12 cellular contexts compared by ENCODE assay signal in the genomic region with DNA sequence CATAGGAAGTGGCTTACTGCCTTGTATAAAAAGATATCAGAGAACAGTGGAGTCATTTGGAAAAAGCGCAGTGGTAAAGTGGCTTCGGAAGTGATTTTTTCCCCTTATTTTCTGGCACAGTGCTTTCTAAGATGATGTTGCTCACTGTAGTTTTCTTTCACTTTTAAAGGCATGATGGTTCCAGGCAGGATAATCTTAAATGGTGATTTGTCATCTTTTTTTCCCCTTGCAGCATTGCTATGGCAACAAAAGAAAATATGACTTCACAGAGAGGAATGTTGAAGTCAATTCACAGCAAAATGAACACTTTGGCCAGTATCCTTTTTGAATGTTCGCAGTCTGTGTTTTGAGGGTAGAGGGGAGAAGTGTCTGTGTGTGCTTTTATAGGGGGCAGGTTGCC. TPM values are rescaled to one million over a fixed set of nuclear protein-coding genes. Genes with fewer than 3 reads are reported as not detected.
A peak's percentile ranks its signal among the peaks of the same experiment; 100 is the strongest.
DNase-seq lines count a peak whose midpoint lies in the region; ATAC-seq, FAIRE-seq and TF ChIP-seq lines count a peak whose summit lies in the region.
"Had no signal": no experiment of that assay in that cellular context is flagged by ENCODE, and none has a peak within 500 bp of the region (broad histone marks: within the 10 kb centered on the region; RNA-seq: fewer than 3 reads in every experiment).

No MANE protein-coding gene starts in this region.

- H3K4me3 ChIP-seq in A549: no peak overlapping the region
- no peak overlapping the region for H3K4me3 ChIP-seq in muscle layer of duodenum (ENCODE audit: low read depth in 1 of 2, low read length in 2 of 2)

- peaks cover 15% of the 10 kb centered on the region for H3K4me1 ChIP-seq in A549
- H3K4me1 ChIP-seq in muscle layer of duodenum (ENCODE audit: control insufficient read depth in 1 of 2, insufficient read depth in 2 of 2, low read length in 2 of 2): peaks cover 0 to 9% of the 10 kb centered on the region in 2 donors

- CTCF ChIA-PET in A549 (lab: Yijun Ruan, JAX): interaction anchor here (1.1 to 1.7 kb wide), 7 partner anchors 9 to 415 kb away, joined by 3 to 4 read pairs (median 3); no protein-coding TSS in a partner anchor

- peaks cover 23 to 27% of the 10 kb centered on the region in 2 donors for H3K36me3 ChIP-seq in muscle layer of duodenum (ENCODE audit: control insufficient read depth in 1 of 2, insufficient read depth in 2 of 2, low read length in 2 of 2)

- FAIRE-seq in A549 (lab: Jason Lieb, UNC): no peak

- H3K27ac ChIP-seq in A549 (no peak overlapping the region), muscle layer of duodenum (ENCODE audit: low read length) (peak overlapping the region; percentile 55)

- no peak for TF ChIP-seq CTCF in A549 (IDR thresholded peaks at IDR 0.05)

- ATAC-seq in A549: peak; percentile 43 to 60; a peak in 3 of 6 replicates

- TF ChIP-seq EP300 in A549 (IDR thresholded peaks at IDR 0.05): no peak

- peak in 1 of 2 experiments; percentile 35 for DNase-seq in A549 (ENCODE audit: low read depth in 1 of 2, low spot score in 1 of 2)
- DNase-seq in HS-5 (ENCODE audit: low read depth): peak; percentile 75
- peak; percentile 95 for DNase-seq in dedifferentiated amniotic fluid mesenchymal stem cell (ENCODE audit: extremely low spot score)
- DNase-seq in HuH-7 (ENCODE audit: low spot score): no peak
- DNase-seq in Ammon's horn (ENCODE audit: low spot score): no peak
- DNase-seq in HuH-7.5 (ENCODE audit: low spot score): no peak
- DNase-seq in NCI-H2029 (lab: John Stamatoyannopoulos, UW): no peak
- DNase-seq: activated naive CD4-positive, alpha-beta T cell treated with anti-CD3 and anti-CD28 coated beads, Interleukin-2, amount 10 ng/mL, durations not matched to agents 7 days and 5 days; DMS 273 treated with DMSO at 0.1 percent for 48 hours; NCI-H187; stimulated activated CD4-positive, alpha-beta T cell treated with anti-CD3 and anti-CD28 coated beads, Interleukin-2, amount 100 ng/mL, for 48 hours had no signal

- TF ChIP-seq RAD21 in A549 (conservative IDR thresholded peaks at IDR 0.05 in 1 of 2, IDR thresholded peaks at IDR 0.05 in 1 of 2): no peak

- no peak for TF ChIP-seq POLR2A in A549 (IDR thresholded peaks at IDR 0.05; ENCODE audit: low read length)

- no peaks in the 10 kb centered on the region for H3K27me3 ChIP-seq in muscle layer of duodenum (ENCODE audit: low read depth, low read length)

- POLR2A ChIA-PET in A549 (lab: Yijun Ruan, JAX): no interaction called here

- H3K4me2 ChIP-seq in A549: 0 out of 3 replicates have a peak overlapping the region, but pooled peaks have one; percentile 7

- no peaks in the 10 kb centered on the region for H3K9me3 ChIP-seq in A549
- no peaks in the 10 kb centered on the region for H3K9me3 ChIP-seq in muscle layer of duodenum (ENCODE audit: control insufficient read depth in 1 of 2, low read length in 2 of 2)

- WGBS in A549 (ENCODE audit: missing lambda C conversion rate): 96% methylated on average over 3 of the region's 3 CpGs

TF ChIP-seq in A549, 52 proteins besides CTCF, POLR2A, EP300 and RAD21:
- no peak for TF ChIP-seq ZSCAN20 (CRISPR knock-in tag; IDR thresholded peaks at IDR 0.05)
- TF ChIP-seq RCOR1 (IDR thresholded peaks at IDR 0.05; ENCODE audit: low read depth, low read length): no peak
- TF ChIP-seq FOSL2 (IDR thresholded peaks at IDR 0.05): no peak
- no peak for TF ChIP-seq FOSL2 (CRISPR knock-in tag; IDR thresholded peaks at IDR 0.05)

RNA-seq across cellular contexts. Expression of a gene that starts 42.5 kb away (rescaled TPM):
- 46.1 and 49.6 TPM in 2 replicates for polyA plus RNA-seq in A549 (2011; rRNA removed)
- polyA plus RNA-seq in A549 (2012; cell fraction: cytosol; rRNA removed): 10.9 and 14.3 TPM in 2 replicates
- 15.4 and 17.7 TPM in 2 replicates for polyA plus RNA-seq in A549 (2012; cell fraction: nucleus; rRNA removed)
- polyA plus RNA-seq in A549 (2017; fragmentation: RNase III; extraction: RNeasy Plus Mini Kit Qiagen cat#74134 plus additional on column Dnase treatment): 45.1 to 55.4 TPM (median 48.8 TPM) in 3 replicates
- 41.5 and 51.0 TPM in 2 replicates for polyA minus RNA-seq in A549 (2011; rRNA and poly(A)+ RNA removed)

Comparison
In these comparisons a context has a peak if more than half of its experiments do, and no peak if none do; other contexts are left out.
1. DNase-seq: peak in HS-5 (single experiment) and dedifferentiated amniotic fluid mesenchymal stem cell (single experiment); none in HuH-7 (single experiment), Ammon's horn (single experiment), HuH-7.5 (single experiment) and NCI-H2029 (single experiment).